In the genomic region with DNA sequence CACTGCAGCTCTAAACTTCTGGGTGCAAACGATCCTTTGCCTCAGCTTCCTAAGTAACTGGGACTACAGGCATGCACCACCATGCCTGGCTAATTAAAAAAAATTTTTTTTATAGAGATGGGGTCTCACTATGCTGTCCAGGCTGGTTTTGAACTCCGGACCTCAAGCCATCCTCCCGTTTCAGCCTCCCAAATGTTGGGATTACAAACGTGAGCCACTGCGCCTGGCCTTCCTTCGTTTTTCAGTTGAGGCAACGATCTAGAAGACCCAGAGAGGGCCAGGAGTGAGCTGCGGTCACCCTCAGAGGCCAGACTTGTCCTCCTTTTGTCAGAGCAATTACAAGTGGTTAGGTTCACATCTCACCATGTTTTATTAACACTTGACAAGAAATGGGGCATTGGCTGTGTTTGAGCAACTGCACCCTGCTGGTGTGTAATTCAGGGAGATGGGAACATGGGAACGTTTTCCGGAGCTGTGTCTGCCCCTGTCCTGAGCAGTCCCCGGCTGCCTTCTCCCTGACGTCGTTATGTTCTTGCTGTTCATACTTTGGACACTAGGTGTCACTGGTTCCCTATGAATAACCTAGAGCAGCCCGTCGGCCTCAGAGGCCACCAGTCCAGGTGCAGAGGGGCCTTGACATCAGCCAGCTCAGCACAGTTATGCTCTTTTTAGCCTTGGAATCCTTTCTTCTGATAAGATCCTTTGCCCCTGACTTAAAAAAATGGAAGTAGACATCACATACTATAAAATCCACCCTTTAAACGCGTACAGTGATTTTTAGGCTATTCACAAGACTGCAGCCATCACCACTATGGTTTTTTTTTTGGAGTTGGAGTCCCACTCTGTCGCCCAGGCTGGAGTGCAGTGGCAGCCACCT, we compare ENCODE assay signal across 8 cellular contexts.
DNase-seq lines count a peak whose midpoint lies in the region; ATAC-seq, FAIRE-seq and TF ChIP-seq lines count a peak whose summit lies in the region.

No MANE protein-coding gene starts in this region.

- no peak overlapping the region for H3K23ac ChIP-seq in H1 (ENCODE audit: insufficient read length)

- H3K4me3 Mint-ChIP-seq in activated CD8-positive, alpha-beta T cell treated with anti-CD3 and anti-CD28 coated beads for 36 hours = no peak overlapping the region
- no peak overlapping the region for H3K4me3 Mint-ChIP-seq in stimulated activated memory B cell treated with anti-CD40 and anti-IgM and Interleukin-4, amounts not matched to agents 10 μg/mL and 1 μg/mL and 100 μg/mL, for 72 hours

- no peak for TF ChIP-seq EP300 in H1 (IDR thresholded peaks at IDR 0.05; ENCODE audit: borderline replicate concordance in 1 of 2, low read depth in 2 of 2, low read length in 2 of 2)

- H3K4me1 Mint-ChIP-seq in activated CD8-positive, alpha-beta T cell treated with anti-CD3 and anti-CD28 coated beads for 36 hours (ENCODE audit: low read depth) = no peaks in the 10 kb centered on the region
- H3K4me1 Mint-ChIP-seq in stimulated activated memory B cell treated with anti-CD40 and anti-IgM and Interleukin-4, amounts not matched to agents 10 μg/mL and 1 μg/mL and 100 μg/mL, for 72 hours = no peaks in the 10 kb centered on the region

- H3K4me2 ChIP-seq in H1 (ENCODE audit: insufficient read depth in 1 of 2, low read depth in 2 of 2, low read length in 2 of 2) = no peak overlapping the region

- TF ChIP-seq CTCF in activated CD8-positive, alpha-beta T cell treated with anti-CD3 and anti-CD28 coated beads for 36 hours (IDR thresholded peaks at IDR 0.05) = peak; percentile 68
- peak; percentile 73 to 86 (median 75) for TF ChIP-seq CTCF in H1 (IDR thresholded peaks at IDR 0.05; ENCODE audit: control extremely low read depth in 1 of 3, insufficient read depth in 1 of 3, low read depth in 1 of 3, low read length in 3 of 3)

- no peak overlapping the region for H3K27ac Mint-ChIP-seq in activated CD8-positive, alpha-beta T cell treated with anti-CD3 and anti-CD28 coated beads for 36 hours
- no peak overlapping the region for H3K27ac Mint-ChIP-seq in stimulated activated memory B cell treated with anti-CD40 and anti-IgM and Interleukin-4, amounts not matched to agents 10 μg/mL and 1 μg/mL and 100 μg/mL, for 72 hours

- FAIRE-seq in H1 (lab: Jason Lieb, UNC) = peak; percentile 98

- H2BK120ac ChIP-seq in H1 (replicated peaks; ENCODE audit: low read depth, low read length) = no peak overlapping the region

- in situ Hi-C loops in Caki2 (cut with HindIII; ENCODE audit: low pct_unique_long_range_greater_than_20kb, low sequenced_read_pairs) = no loop called here

- no peaks in the 10 kb centered on the region for H3K9me3 Mint-ChIP-seq in activated CD8-positive, alpha-beta T cell treated with anti-CD3 and anti-CD28 coated beads for 36 hours
- peaks cover 12% of the 10 kb centered on the region for H3K9me3 Mint-ChIP-seq in stimulated activated memory B cell treated with anti-CD40 and anti-IgM and Interleukin-4, amounts not matched to agents 10 μg/mL and 1 μg/mL and 100 μg/mL, for 72 hours

- H4K5ac ChIP-seq in H1 (ENCODE audit: insufficient read length, low read depth, low read length) = no peak overlapping the region

- ATAC-seq in GM19452 (IDR thresholded peaks at IDR 0.05; ENCODE audit: unreplicated experiment) (peak; percentile 93), HG03521 (IDR thresholded peaks at IDR 0.05; ENCODE audit: unreplicated experiment) (peak; percentile 89)
- peak; percentile 86 for ATAC-seq in activated CD8-positive, alpha-beta T cell treated with anti-CD3 and anti-CD28 coated beads for 36 hours
- peak; percentile 81 for ATAC-seq in stimulated activated memory B cell treated with anti-CD40 and anti-IgM and Interleukin-4, amounts not matched to agents 10 μg/mL and 1 μg/mL and 100 μg/mL, for 72 hours

- peak; percentile 94 to 96 for TF ChIP-seq RAD21 in H1 (IDR thresholded peaks at IDR 0.05 in 1 of 2, conservative IDR thresholded peaks at IDR 0.05 in 1 of 2; ENCODE audit: low read depth in 2 of 2, low read length in 2 of 2)

- no peak overlapping the region; the same call in 1 of the 2 replicates for H2BK20ac ChIP-seq in H1 (ENCODE audit: low read length)

- no peak overlapping the region for H3K14ac ChIP-seq in H1 (ENCODE audit: insufficient read length)

- H3K27me3 ChIP-seq in H1 (replicated peaks in 1 of 4; ENCODE audit: control insufficient read depth in 3 of 4, extremely low read depth in 1 of 4, insufficient read depth in 3 of 4, low read length in 3 of 4) = no peaks in the 10 kb centered on the region

- H2BK5ac ChIP-seq in H1 (ENCODE audit: low read depth, low read length) = no peak overlapping the region

- H3K36me3 ChIP-seq in H1 (ENCODE audit: control insufficient read depth in 2 of 4, insufficient read depth in 4 of 4, low read length in 3 of 4) = no peaks in the 10 kb centered on the region

- intact Hi-C loops in activated CD8-positive, alpha-beta T cell treated with anti-CD3 and anti-CD28 coated beads for 36 hours (cut with micrococcal nuclease) = no loop called here

- H4K91ac ChIP-seq in H1 (replicated peaks; ENCODE audit: insufficient read length, low read length) = no peak overlapping the region

- POLR2A ChIA-PET in activated CD8-positive, alpha-beta T cell treated with anti-CD3 and anti-CD28 coated beads for 36 hours (lab: Charles Lee) = interaction anchor here (0.6 to 1.0 kb wide), 2 partner anchors 69 to 714 kb away, joined by 3 read pairs; no protein-coding TSS in a partner anchor
- POLR2A ChIA-PET in H1 (lab: Charles Lee; ENCODE audit: partially characterized antibody) = no interaction called here

- peak; percentile 68 for DNase-seq in Caki2 (ENCODE audit: low read depth)
- DNase-seq in NCI-H748 treated with DMSO at 0.1 percent for 48 hours (lab: John Stamatoyannopoulos, UW) = peak; percentile 70
- DNase-seq in activated CD8-positive, alpha-beta T cell treated with anti-CD3 and anti-CD28 coated beads for 36 hours = peak; percentile 62
- peak; percentile 61 to 85 for DNase-seq in H1 (ENCODE audit: low read depth in 1 of 2, low spot score in 2 of 2)
- DNase-seq in middle frontal gyrus (ENCODE audit: extremely low spot score, low spot score) = peak; percentile 42

- no peaks in the 10 kb centered on the region for H3K36me3 Mint-ChIP-seq in activated CD8-positive, alpha-beta T cell treated with anti-CD3 and anti-CD28 coated beads for 36 hours (ENCODE audit: low read depth)
- peaks cover 6% of the 10 kb centered on the region for H3K36me3 Mint-ChIP-seq in stimulated activated memory B cell treated with anti-CD40 and anti-IgM and Interleukin-4, amounts not matched to agents 10 μg/mL and 1 μg/mL and 100 μg/mL, for 72 hours

- no peaks in the 10 kb centered on the region for H3K79me2 ChIP-seq in H1 (ENCODE audit: control insufficient read depth in 1 of 2, insufficient read depth in 2 of 2, low read length in 2 of 2)

- peaks cover 7% of the 10 kb centered on the region in 2 experiments; a peak in 3 of 4 replicates for H3K9me3 ChIP-seq in H1 (ENCODE audit: insufficient read depth in 2 of 2, low read depth in 1 of 2, low read length in 1 of 2)

- no peak overlapping the region for H3K27ac ChIP-seq in H1 (ENCODE audit: low read depth, low read length)

- no peak overlapping the region for H3K4me3 ChIP-seq in H1 (ENCODE audit: extremely low read depth in 1 of 4, insufficient read depth in 2 of 4, low read depth in 3 of 4, low read length in 4 of 4)

- peaks cover 14% of the 10 kb centered on the region for H3K27me3 Mint-ChIP-seq in activated CD8-positive, alpha-beta T cell treated with anti-CD3 and anti-CD28 coated beads for 36 hours
- peaks cover 34% of the 10 kb centered on the region for H3K27me3 Mint-ChIP-seq in stimulated activated memory B cell treated with anti-CD40 and anti-IgM and Interleukin-4, amounts not matched to agents 10 μg/mL and 1 μg/mL and 100 μg/mL, for 72 hours

- H2BK15ac ChIP-seq in H1 (ENCODE audit: low read length) = no peak overlapping the region

- no peaks in the 10 kb centered on the region for H3K79me1 ChIP-seq in H1 (ENCODE audit: low read depth, low read length)

- H2BK12ac ChIP-seq in H1 (ENCODE audit: low read depth, low read length) = no peak overlapping the region

- H3K18ac ChIP-seq in H1 (ENCODE audit: extremely low read depth, low read length) = no peak overlapping the region

- no peak overlapping the region for H3K9ac ChIP-seq in H1 (replicated peaks in 1 of 4; ENCODE audit: extremely low read depth in 1 of 4, low read depth in 3 of 4, low read length in 3 of 4)

- TF ChIP-seq POLR2A in H1 (IDR thresholded peaks at IDR 0.05; ENCODE audit: control extremely low read depth in 1 of 2, low read depth in 2 of 2, low read length in 2 of 2) = no peak

- H3K56ac ChIP-seq in H1 (replicated peaks; ENCODE audit: insufficient read length, low read depth, low read length) = no peak overlapping the region

- no peaks in the 10 kb centered on the region for H4K20me1 ChIP-seq in H1 (replicated peaks in 1 of 2; ENCODE audit: control insufficient read depth in 1 of 2, insufficient read depth in 2 of 2, low read length in 2 of 2)

- CTCF ChIA-PET in activated CD8-positive, alpha-beta T cell treated with anti-CD3 and anti-CD28 coated beads for 36 hours (lab: Charles Lee) = interaction anchor here (0.5 to 1.9 kb wide), 9 partner anchors 8 to 406 kb away, joined by 3 to 6 read pairs (median 3); no protein-coding TSS in a partner anchor
- CTCF ChIA-PET in H1 (lab: Charles Lee; ENCODE audit: partially characterized antibody) = interaction anchor here (0.6 to 2.5 kb wide), 33 partner anchors 8 to 1885 kb away, joined by 3 to 10 read pairs (median 3); no protein-coding TSS in a partner anchor

- H4K8ac ChIP-seq in H1 (ENCODE audit: extremely low read depth, insufficient read depth, low read length) = no peak overlapping the region

- H3K23me2 ChIP-seq in H1 (ENCODE audit: low read depth, low read length) = no peaks in the 10 kb centered on the region; the same call in 1 of the 2 replicates

- no peak overlapping the region for H2AK5ac ChIP-seq in H1 (ENCODE audit: low read depth, low read length)

- H2AFZ ChIP-seq in H1 (ENCODE audit: low read length) = 0 out of 2 replicates have a peak overlapping the region, but pooled peaks have one; percentile 54

- WGBS in H1 (ENCODE audit: extremely low coverage in 1 of 2, insufficient coverage in 1 of 2, insufficient read length in 1 of 2, insufficient replicate concordance in 2 of 2, low coverage in 1 of 2, low lambda C conversion rate in 2 of 2, missing lambda C conversion rate in 1 of 2), 2 experiments = 52% methylated on average over 18 of the region's 18 CpGs; no CpG with 5 or more reads in 1 of the 2 experiments

- H3K4me1 ChIP-seq in H1 (replicated peaks in 1 of 4; ENCODE audit: control insufficient read depth in 3 of 4, insufficient read depth in 4 of 4, low read length in 3 of 4) = no peaks in the 10 kb centered on the region

- H3K4ac ChIP-seq in H1 (replicated peaks; ENCODE audit: insufficient read length, low read depth, low read length) = no peak overlapping the region

TF ChIP-seq in H1, 55 proteins besides CTCF, POLR2A, EP300 and RAD21 (continues in another document):
- TF ChIP-seq SP1 (IDR thresholded peaks at IDR 0.05; ENCODE audit: low read depth, low read length) (no peak), TCF12 (IDR thresholded peaks at IDR 0.05; ENCODE audit: low read depth, low read length) (0 out of 2 replicates have a peak, but pooled peaks have one; percentile 50), SUZ12 (IDR thresholded peaks at IDR 0.05; ENCODE audit: low read length) (no peak), CREB1 (IDR thresholded peaks at IDR 0.05) (0 out of 2 replicates have a peak, but pooled peaks have one; percentile 17), GTF2F1 (IDR thresholded peaks at IDR 0.05; ENCODE audit: borderline replicate concordance, low read depth, low read length) (no peak)
